In genomic region chr3:141487419-141488345, GRCh38 we compare ENCODE assay signal across 1 cellular context.
TF ChIP-seq lines count a peak whose summit lies in the region.

No MANE protein-coding gene starts in this region.

TF ChIP-seq in K562, 482 proteins besides CTCF, POLR2A, EP300 and RAD21 (continued from another document and continues in another):
- TF ChIP-seq ARID4B (CRISPR knock-in tag; IDR thresholded peaks at IDR 0.05) (peak; percentile 92), RREB1 (CRISPR knock-in tag; IDR thresholded peaks at IDR 0.05) (no peak), ZNF311 (CRISPR knock-in tag; IDR thresholded peaks at IDR 0.05) (no peak), CBX2 (IDR thresholded peaks at IDR 0.05; ENCODE audit: insufficient read depth, low read length, poor library complexity, severe bottlenecking) (no peak), ZZZ3 (IDR thresholded peaks at IDR 0.05) (no peak), NFXL1 (CRISPR knock-in tag; IDR thresholded peaks at IDR 0.05) (no peak), DIDO1 (tag; IDR thresholded peaks at IDR 0.05; ENCODE audit: low read depth) (no peak), POLR2H (tag; IDR thresholded peaks at IDR 0.05; ENCODE audit: low read depth) (peak; percentile 60; the same call in 1 of the 2 replicates), TEAD4 (IDR thresholded peaks at IDR 0.05; ENCODE audit: low read length) (no peak), TEAD4 (CRISPR knock-in tag; IDR thresholded peaks at IDR 0.05; ENCODE audit: borderline replicate concordance) (0 out of 2 replicates have a peak, but pooled peaks have one; percentile 75), TFAM (CRISPR knock-in tag; conservative IDR thresholded peaks at IDR 0.05) (no peak), COPS2 (conservative IDR thresholded peaks at IDR 0.05) (no peak), NR0B1 (IDR thresholded peaks at IDR 0.05; ENCODE audit: partially characterized antibody) (no peak), ZC3H4 (CRISPR knock-in tag; IDR thresholded peaks at IDR 0.05; ENCODE audit: borderline replicate concordance) (no peak), SRF (CRISPR knock-in tag; IDR thresholded peaks at IDR 0.05) (no peak), ZNF764 (CRISPR knock-in tag; IDR thresholded peaks at IDR 0.05; ENCODE audit: low read depth) (no peak), ZNF174 (CRISPR knock-in tag; IDR thresholded peaks at IDR 0.05) (no peak), ESRRB (CRISPR knock-in tag; IDR thresholded peaks at IDR 0.05; ENCODE audit: borderline replicate concordance) (no peak), NEUROD1 (IDR thresholded peaks at IDR 0.05; ENCODE audit: borderline replicate concordance, low read depth, low read length, partially characterized antibody) (no peak), XRCC4 (IDR thresholded peaks at IDR 0.05; ENCODE audit: extremely low read depth, insufficient read depth, insufficient read length) (no peak), PRPF4 (IDR thresholded peaks at IDR 0.05; ENCODE audit: insufficient read depth, low read depth, low read length, poor library complexity, severe bottlenecking) (no peak), MYC (IDR thresholded peaks at IDR 0.05; ENCODE audit: low read depth, low read length) (peak; percentile 58), MYC (CRISPR knock-in tag; IDR thresholded peaks at IDR 0.05; ENCODE audit: borderline replicate concordance, low read depth) (no peak), FOS (IDR thresholded peaks at IDR 0.05; ENCODE audit: extremely low read depth, insufficient read length) (no peak), ZFPM2 (CRISPR knock-in tag; IDR thresholded peaks at IDR 0.05) (no peak), WHSC1 (IDR thresholded peaks at IDR 0.05; ENCODE audit: low read length) (no peak), TBP (optimal IDR thresholded peaks at IDR 0.05; ENCODE audit: low read depth, low read length) (peak; percentile 54), ELF1 (tag; IDR thresholded peaks at IDR 0.05) (no peak), PPARD (CRISPR knock-in tag; IDR thresholded peaks at IDR 0.05) (no peak), FOXK2 (conservative IDR thresholded peaks at IDR 0.05 in 1 of 2, IDR thresholded peaks at IDR 0.05 in 1 of 2; ENCODE audit: low read depth in 2 of 2) (no peak), FOXJ3 (CRISPR knock-in tag; IDR thresholded peaks at IDR 0.05) (no peak), MCM5 (IDR thresholded peaks at IDR 0.05; ENCODE audit: low read depth) (no peak), ETV5 (CRISPR knock-in tag; IDR thresholded peaks at IDR 0.05; ENCODE audit: low read depth) (peak; percentile 46; the same call in 1 of the 2 replicates), BRF1 (IDR thresholded peaks at IDR 0.05; ENCODE audit: borderline replicate concordance, extremely low read depth, insufficient read length) (no peak), DPF2 (IDR thresholded peaks at IDR 0.05) (no peak), JUNB (CRISPR knock-in tag; conservative IDR thresholded peaks at IDR 0.05) (no peak), IFI16 (CRISPR knock-in tag; IDR thresholded peaks at IDR 0.05) (no peak), KLF16 (IDR thresholded peaks at IDR 0.05) (no peak), CREBBP (IDR thresholded peaks at IDR 0.05; ENCODE audit: low read depth, low read length) (no peak), PURB (CRISPR knock-in tag; IDR thresholded peaks at IDR 0.05; ENCODE audit: low read depth) (no peak), HCFC1 (IDR thresholded peaks at IDR 0.05; ENCODE audit: low read depth, low read length) (no peak; the same call in 1 of the 2 replicates), ZNF583 (CRISPR knock-in tag; IDR thresholded peaks at IDR 0.05) (no peak), PYGO2 (tag; IDR thresholded peaks at IDR 0.05) (no peak)
- TF ChIP-seq, protein P1, sequence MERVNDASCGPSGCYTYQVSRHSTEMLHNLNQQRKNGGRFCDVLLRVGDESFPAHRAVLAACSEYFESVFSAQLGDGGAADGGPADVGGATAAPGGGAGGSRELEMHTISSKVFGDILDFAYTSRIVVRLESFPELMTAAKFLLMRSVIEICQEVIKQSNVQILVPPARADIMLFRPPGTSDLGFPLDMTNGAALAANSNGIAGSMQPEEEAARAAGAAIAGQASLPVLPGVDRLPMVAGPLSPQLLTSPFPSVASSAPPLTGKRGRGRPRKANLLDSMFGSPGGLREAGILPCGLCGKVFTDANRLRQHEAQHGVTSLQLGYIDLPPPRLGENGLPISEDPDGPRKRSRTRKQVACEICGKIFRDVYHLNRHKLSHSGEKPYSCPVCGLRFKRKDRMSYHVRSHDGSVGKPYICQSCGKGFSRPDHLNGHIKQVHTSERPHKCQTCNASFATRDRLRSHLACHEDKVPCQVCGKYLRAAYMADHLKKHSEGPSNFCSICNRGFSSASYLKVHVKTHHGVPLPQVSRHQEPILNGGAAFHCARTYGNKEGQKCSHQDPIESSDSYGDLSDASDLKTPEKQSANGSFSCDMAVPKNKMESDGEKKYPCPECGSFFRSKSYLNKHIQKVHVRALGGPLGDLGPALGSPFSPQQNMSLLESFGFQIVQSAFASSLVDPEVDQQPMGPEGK (CRISPR knock-in tag; IDR thresholded peaks at IDR 0.05; ENCODE audit: borderline replicate concordance), result no peak
- TF ChIP-seq, protein P2, sequence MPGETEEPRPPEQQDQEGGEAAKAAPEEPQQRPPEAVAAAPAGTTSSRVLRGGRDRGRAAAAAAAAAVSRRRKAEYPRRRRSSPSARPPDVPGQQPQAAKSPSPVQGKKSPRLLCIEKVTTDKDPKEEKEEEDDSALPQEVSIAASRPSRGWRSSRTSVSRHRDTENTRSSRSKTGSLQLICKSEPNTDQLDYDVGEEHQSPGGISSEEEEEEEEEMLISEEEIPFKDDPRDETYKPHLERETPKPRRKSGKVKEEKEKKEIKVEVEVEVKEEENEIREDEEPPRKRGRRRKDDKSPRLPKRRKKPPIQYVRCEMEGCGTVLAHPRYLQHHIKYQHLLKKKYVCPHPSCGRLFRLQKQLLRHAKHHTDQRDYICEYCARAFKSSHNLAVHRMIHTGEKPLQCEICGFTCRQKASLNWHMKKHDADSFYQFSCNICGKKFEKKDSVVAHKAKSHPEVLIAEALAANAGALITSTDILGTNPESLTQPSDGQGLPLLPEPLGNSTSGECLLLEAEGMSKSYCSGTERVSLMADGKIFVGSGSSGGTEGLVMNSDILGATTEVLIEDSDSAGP (CRISPR knock-in tag; IDR thresholded peaks at IDR 0.05), result no peak
- TF ChIP-seq, protein P3, sequence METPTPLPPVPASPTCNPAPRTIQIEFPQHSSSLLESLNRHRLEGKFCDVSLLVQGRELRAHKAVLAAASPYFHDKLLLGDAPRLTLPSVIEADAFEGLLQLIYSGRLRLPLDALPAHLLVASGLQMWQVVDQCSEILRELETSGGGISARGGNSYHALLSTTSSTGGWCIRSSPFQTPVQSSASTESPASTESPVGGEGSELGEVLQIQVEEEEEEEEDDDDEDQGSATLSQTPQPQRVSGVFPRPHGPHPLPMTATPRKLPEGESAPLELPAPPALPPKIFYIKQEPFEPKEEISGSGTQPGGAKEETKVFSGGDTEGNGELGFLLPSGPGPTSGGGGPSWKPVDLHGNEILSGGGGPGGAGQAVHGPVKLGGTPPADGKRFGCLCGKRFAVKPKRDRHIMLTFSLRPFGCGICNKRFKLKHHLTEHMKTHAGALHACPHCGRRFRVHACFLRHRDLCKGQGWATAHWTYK (CRISPR knock-in tag; IDR thresholded peaks at IDR 0.05), result no peak
- TF ChIP-seq, protein P4, sequence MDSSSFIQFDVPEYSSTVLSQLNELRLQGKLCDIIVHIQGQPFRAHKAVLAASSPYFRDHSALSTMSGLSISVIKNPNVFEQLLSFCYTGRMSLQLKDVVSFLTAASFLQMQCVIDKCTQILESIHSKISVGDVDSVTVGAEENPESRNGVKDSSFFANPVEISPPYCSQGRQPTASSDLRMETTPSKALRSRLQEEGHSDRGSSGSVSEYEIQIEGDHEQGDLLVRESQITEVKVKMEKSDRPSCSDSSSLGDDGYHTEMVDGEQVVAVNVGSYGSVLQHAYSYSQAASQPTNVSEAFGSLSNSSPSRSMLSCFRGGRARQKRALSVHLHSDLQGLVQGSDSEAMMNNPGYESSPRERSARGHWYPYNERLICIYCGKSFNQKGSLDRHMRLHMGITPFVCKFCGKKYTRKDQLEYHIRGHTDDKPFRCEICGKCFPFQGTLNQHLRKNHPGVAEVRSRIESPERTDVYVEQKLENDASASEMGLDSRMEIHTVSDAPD (CRISPR knock-in tag; IDR thresholded peaks at IDR 0.05), result no peak
- TF ChIP-seq, protein P5, sequence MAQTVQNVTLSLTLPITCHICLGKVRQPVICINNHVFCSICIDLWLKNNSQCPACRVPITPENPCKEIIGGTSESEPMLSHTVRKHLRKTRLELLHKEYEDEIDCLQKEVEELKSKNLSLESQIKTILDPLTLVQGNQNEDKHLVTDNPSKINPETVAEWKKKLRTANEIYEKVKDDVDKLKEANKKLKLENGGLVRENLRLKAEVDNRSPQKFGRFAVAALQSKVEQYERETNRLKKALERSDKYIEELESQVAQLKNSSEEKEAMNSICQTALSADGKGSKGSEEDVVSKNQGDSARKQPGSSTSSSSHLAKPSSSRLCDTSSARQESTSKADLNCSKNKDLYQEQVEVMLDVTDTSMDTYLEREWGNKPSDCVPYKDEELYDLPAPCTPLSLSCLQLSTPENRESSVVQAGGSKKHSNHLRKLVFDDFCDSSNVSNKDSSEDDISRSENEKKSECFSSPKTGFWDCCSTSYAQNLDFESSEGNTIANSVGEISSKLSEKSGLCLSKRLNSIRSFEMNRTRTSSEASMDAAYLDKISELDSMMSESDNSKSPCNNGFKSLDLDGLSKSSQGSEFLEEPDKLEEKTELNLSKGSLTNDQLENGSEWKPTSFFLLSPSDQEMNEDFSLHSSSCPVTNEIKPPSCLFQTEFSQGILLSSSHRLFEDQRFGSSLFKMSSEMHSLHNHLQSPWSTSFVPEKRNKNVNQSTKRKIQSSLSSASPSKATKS (CRISPR knock-in tag; IDR thresholded peaks at IDR 0.05), result no peak
